8 cellular contexts compared by ENCODE assay signal in genomic region chr2:218860950-218861381, GRCh38. TPM values are rescaled to one million over a fixed set of nuclear protein-coding genes. Genes with fewer than 3 reads are reported as not detected.
DNase-seq lines count a peak whose midpoint lies in the region; ATAC-seq and TF ChIP-seq lines count a peak whose summit lies in the region.

No MANE protein-coding gene starts in this region.

- DNase-seq in DND-41 (peak; percentile 53), NCI-H2171 (lab: John Stamatoyannopoulos, UW) (peak; percentile 96), kidney glomerular epithelial cell (lab: John Stamatoyannopoulos, UW) (peak; percentile 33), aorta (peak; percentile 46 to 75)
- no peak for DNase-seq in activated naive CD8-positive, alpha-beta T cell treated with anti-CD3 and anti-CD28 coated beads, Interleukin-2, amount 50 U/mL, for 24 hours
- no peak for DNase-seq in activated CD4-positive, CD25-positive, alpha-beta regulatory T cell treated with anti-CD3 and anti-CD28 coated beads, Interleukin-2, amount 50 U/mL, for 72 hours

- TF ChIP-seq CTCF in DND-41 (IDR thresholded peaks at IDR 0.05; ENCODE audit: borderline replicate concordance, extremely low read depth, low read length, poor library complexity, severe bottlenecking), result no peak

- H3K4me3 ChIP-seq in DND-41 (ENCODE audit: low read depth in 1 of 2, low read length in 2 of 2), result no peak overlapping the region
- no peak overlapping the region for H3K4me3 ChIP-seq in aorta (ENCODE audit: low read length in 2 of 2)

- H3K27ac ChIP-seq in DND-41 (ENCODE audit: low read length) (no peak overlapping the region), aorta (ENCODE audit: low read depth in 1 of 2, low read length in 2 of 2) (no peak overlapping the region)

- WGBS in aorta, 2 donors, result 9 to 11% methylated on average over 21 of the region's 21 CpGs

- H3K4me3 Mint-ChIP-seq in activated naive CD8-positive, alpha-beta T cell treated with anti-CD3 and anti-CD28 coated beads, Interleukin-2, amount 50 U/mL, for 24 hours, result no peak overlapping the region

- H3K36me3 Mint-ChIP-seq in activated naive CD8-positive, alpha-beta T cell treated with anti-CD3 and anti-CD28 coated beads, Interleukin-2, amount 50 U/mL, for 24 hours (ENCODE audit: low read depth), result no peaks in the 10 kb centered on the region

- no peak overlapping the region for H2AFZ ChIP-seq in DND-41 (ENCODE audit: low read depth, low read length)

- H3K9ac ChIP-seq in DND-41 (ENCODE audit: low read depth, low read length), result no peak overlapping the region

- no peak overlapping the region for H3K4me2 ChIP-seq in DND-41 (ENCODE audit: insufficient read depth, low read length)

- H3K36me3 ChIP-seq in DND-41 (ENCODE audit: insufficient read depth, low read length), result no peaks in the 10 kb centered on the region
- no peaks in the 10 kb centered on the region for H3K36me3 ChIP-seq in aorta (ENCODE audit: control insufficient read depth in 1 of 2, insufficient read depth in 2 of 2, low read length in 1 of 2)

- H3K79me2 ChIP-seq in DND-41 (ENCODE audit: insufficient read depth, low read length), result no peaks in the 10 kb centered on the region

- intact Hi-C loops in aorta (cut with DNase I), result no loop called here

- ATAC-seq in DND-41 (ENCODE audit: insufficient read depth, low read depth) (peak; percentile 81), aorta (ENCODE audit: low FRiP score) (no peak), GM21360 (IDR thresholded peaks at IDR 0.05; ENCODE audit: unreplicated experiment) (no peak), GM18909 (IDR thresholded peaks at IDR 0.05; ENCODE audit: poor library complexity, unreplicated experiment) (no peak)
- peak; percentile 33 for ATAC-seq in activated naive CD8-positive, alpha-beta T cell treated with anti-CD3 and anti-CD28 coated beads, Interleukin-2, amount 50 U/mL, for 24 hours

- H3K9me3 Mint-ChIP-seq in activated naive CD8-positive, alpha-beta T cell treated with anti-CD3 and anti-CD28 coated beads, Interleukin-2, amount 50 U/mL, for 24 hours, result no peaks in the 10 kb centered on the region

- H3K27ac Mint-ChIP-seq in activated naive CD8-positive, alpha-beta T cell treated with anti-CD3 and anti-CD28 coated beads, Interleukin-2, amount 50 U/mL, for 24 hours, result no peak overlapping the region

- H3K27me3 ChIP-seq in DND-41 (ENCODE audit: insufficient read depth, low read length, poor library complexity), result peaks cover 1% of the 10 kb centered on the region
- no peaks in the 10 kb centered on the region for H3K27me3 ChIP-seq in aorta (ENCODE audit: control insufficient read depth in 1 of 2, insufficient read depth in 2 of 2, low read length in 1 of 2)

- H3K9me3 ChIP-seq in DND-41 (ENCODE audit: insufficient read depth, low read length, severe bottlenecking) (no peaks in the 10 kb centered on the region), aorta (ENCODE audit: control insufficient read depth, low read length) (no peaks in the 10 kb centered on the region)

- peaks cover 8% of the 10 kb centered on the region for H3K4me1 ChIP-seq in DND-41 (ENCODE audit: insufficient read depth, low read length)
- no peaks in the 10 kb centered on the region for H3K4me1 ChIP-seq in aorta (ENCODE audit: control insufficient read depth in 1 of 2, insufficient read depth in 2 of 2, low read length in 2 of 2)

- H3K4me1 Mint-ChIP-seq in activated naive CD8-positive, alpha-beta T cell treated with anti-CD3 and anti-CD28 coated beads, Interleukin-2, amount 50 U/mL, for 24 hours, result peaks cover 15% of the 10 kb centered on the region

- peaks cover 73% of the 10 kb centered on the region for H3K27me3 Mint-ChIP-seq in activated naive CD8-positive, alpha-beta T cell treated with anti-CD3 and anti-CD28 coated beads, Interleukin-2, amount 50 U/mL, for 24 hours

- 0 out of 2 replicates have a peak, but pooled peaks cover 8% of the 10 kb centered on the region for H4K20me1 ChIP-seq in DND-41 (ENCODE audit: insufficient read depth, low read length)

RNA-seq across cellular contexts. Expression of gene WNT6, which starts 1.4 kb away (rescaled TPM):
- total RNA-seq in aorta, result 1 to 10 TPM in 1 of 2 donors, under 1 TPM in 1; 0.88 to 2.1 TPM
- polyA plus RNA-seq in aorta, result not detected

RNA-seq across cellular contexts. Expression of gene WNT10A, which starts 19.7 kb away (rescaled TPM):
- not detected for total RNA-seq in aorta
- polyA plus RNA-seq in aorta, result not detected

RNA-seq across cellular contexts. Expression of gene PRKAG3, which starts 29.4 kb away (rescaled TPM):
- 1 to 10 TPM in 1 of 2 donors, under 1 TPM in 1; 0.19 to 1.0 TPM for total RNA-seq in aorta
- under 1 TPM; 0.13 to 0.20 TPM for polyA plus RNA-seq in aorta

Comparison
In these comparisons a context has a peak if more than half of its experiments do, and no peak if none do; other contexts are left out.
1. ATAC-seq: peak in DND-41 (single experiment) and activated naive CD8-positive, alpha-beta T cell treated with anti-CD3 and anti-CD28 coated beads, Interleukin-2, amount 50 U/mL, for 24 hours (single experiment); none in aorta (single experiment), GM21360 (single experiment) and GM18909 (single experiment).
2. DNase-seq: peak in DND-41 (single experiment), NCI-H2171 (single experiment), kidney glomerular epithelial cell (single experiment) and aorta (2 of 2); none in activated naive CD8-positive, alpha-beta T cell treated with anti-CD3 and anti-CD28 coated beads, Interleukin-2, amount 50 U/mL, for 24 hours (single experiment) and activated CD4-positive, CD25-positive, alpha-beta regulatory T cell treated with anti-CD3 and anti-CD28 coated beads, Interleukin-2, amount 50 U/mL, for 72 hours (single experiment).